16 cellular contexts compared by ENCODE assay signal in the genomic region with DNA sequence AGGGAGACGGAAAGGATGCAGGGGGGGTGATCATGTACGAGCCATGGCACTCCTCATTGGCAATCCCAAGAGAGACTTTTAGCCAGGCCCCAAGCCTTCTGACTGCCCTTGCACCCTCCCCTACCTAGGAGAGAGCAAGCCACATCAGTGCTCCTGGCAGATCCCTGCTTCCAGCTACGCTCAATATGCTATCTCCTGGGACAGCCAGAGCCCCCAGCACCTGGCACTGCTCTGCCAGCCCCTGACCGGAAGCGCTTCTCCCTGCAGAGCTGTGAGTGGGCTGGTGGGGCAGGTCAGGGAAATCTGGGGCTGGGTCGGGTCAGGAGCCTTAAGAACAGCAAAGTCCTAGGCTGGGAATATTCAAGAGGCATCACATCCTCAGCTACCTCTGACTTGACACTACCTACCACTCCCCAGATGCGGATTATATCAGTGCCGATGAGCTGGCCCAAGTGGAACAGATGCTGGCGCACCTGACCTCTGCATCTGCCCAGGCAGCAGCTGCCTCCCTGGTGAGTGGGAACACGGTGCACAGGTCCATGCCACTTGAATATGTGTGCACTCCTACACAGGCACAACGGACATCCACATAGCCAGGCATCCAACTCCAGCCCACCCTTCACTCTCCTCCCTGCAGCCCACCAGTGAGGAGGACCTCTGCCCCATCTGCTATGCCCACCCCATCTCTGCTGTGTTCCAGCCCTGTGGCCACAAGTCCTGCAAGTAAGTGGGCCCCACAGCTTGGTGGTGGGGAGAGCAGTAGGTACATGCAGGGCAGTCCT. TPM values are rescaled to one million over a fixed set of nuclear protein-coding genes. Genes with fewer than 3 reads are reported as not detected.
DNase-seq lines count a peak whose midpoint lies in the region; ATAC-seq and TF ChIP-seq lines count a peak whose summit lies in the region.
"Had no signal": no experiment of that assay in that cellular context is flagged by ENCODE, and none has a peak within 500 bp of the region (broad histone marks: within the 10 kb centered on the region; RNA-seq: fewer than 3 reads in every experiment).

No MANE protein-coding gene starts in this region.

- TF ChIP-seq CTCF in MCF 10A (IDR thresholded peaks at IDR 0.05; ENCODE audit: unreplicated experiment) (no peak), mammary epithelial cell (conservative IDR thresholded peaks at IDR 0.05 in 1 of 2, IDR thresholded peaks at IDR 0.05 in 1 of 2; ENCODE audit: extremely low read depth in 1 of 2, insufficient read depth in 1 of 2, low read depth in 1 of 2, low read length in 2 of 2) (no peak), activated B cell treated with CpG ODN at 0.5 μM for 24 hours (IDR thresholded peaks at IDR 0.05) (no peak), type B pancreatic cell (conservative IDR thresholded peaks at IDR 0.05) (no peak), foreskin keratinocyte (conservative IDR thresholded peaks at IDR 0.05) (no peak)

- H3K4me3 ChIP-seq in mammary epithelial cell (replicated peaks in 1 of 3; ENCODE audit: insufficient read depth in 1 of 3, low read depth in 2 of 3, low read length in 3 of 3): no peak overlapping the region

- H3K9me3 ChIP-seq in mammary epithelial cell (replicated peaks; ENCODE audit: insufficient read depth, low read length): no peaks in the 10 kb centered on the region

- no peak overlapping the region for H3K9ac ChIP-seq in mammary epithelial cell (ENCODE audit: insufficient read depth, low read length)
- H3K9ac ChIP-seq: parathyroid adenoma had no signal

- H3K27ac ChIP-seq in mammary epithelial cell (ENCODE audit: insufficient read depth, low read depth, low read length) (no peak overlapping the region), foreskin keratinocyte (no peak overlapping the region)
- H3K27ac ChIP-seq: parathyroid adenoma had no signal

- POLR2A ChIA-PET in MCF 10A (lab: Yijun Ruan, JAX) (interaction anchor here (0.6 to 0.9 kb wide), 2 partner anchors 12 to 119 kb away, joined by 3 to 4 read pairs; no protein-coding TSS in a partner anchor), activated B cell treated with CpG ODN at 0.5 μM for 24 hours (lab: Charles Lee) (interaction anchor here (1.0 to 1.9 kb wide), 3 partner anchors 65 to 181 kb away, joined by 3 to 10 read pairs (median 6); partner anchors contain the start of gene IP6K1)

- no peaks in the 10 kb centered on the region for H3K36me3 ChIP-seq in mammary epithelial cell (ENCODE audit: insufficient read depth, low read length)

- no peak for ATAC-seq in activated B cell treated with CpG ODN at 0.5 μM for 24 hours (ENCODE audit: low read depth)
- no peak for ATAC-seq in foreskin keratinocyte

- H3K36me3 Mint-ChIP-seq in MCF 10A (ENCODE audit: insufficient read depth, unreplicated experiment) (peaks cover 59% of the 10 kb centered on the region), activated B cell treated with CpG ODN at 0.5 μM for 24 hours (ENCODE audit: low read depth) (peaks cover 32% of the 10 kb centered on the region), type B pancreatic cell (peaks cover under 1% of the 10 kb centered on the region)

- no peaks in the 10 kb centered on the region for H3K27me3 ChIP-seq in mammary epithelial cell (ENCODE audit: insufficient read depth, low read length)
- peaks cover 4% of the 10 kb centered on the region for H3K27me3 ChIP-seq in foreskin keratinocyte

- H3K4me1 ChIP-seq in mammary epithelial cell (ENCODE audit: insufficient read depth, low read length): peaks cover 34% of the 10 kb centered on the region
- no peaks in the 10 kb centered on the region for H3K4me1 ChIP-seq in foreskin keratinocyte

- H3K27me3 Mint-ChIP-seq in MCF 10A (ENCODE audit: insufficient read depth, unreplicated experiment): no peaks in the 10 kb centered on the region
- no peaks in the 10 kb centered on the region for H3K27me3 Mint-ChIP-seq in activated B cell treated with CpG ODN at 0.5 μM for 24 hours
- H3K27me3 Mint-ChIP-seq in type B pancreatic cell: no peaks in the 10 kb centered on the region

- peaks cover 2% of the 10 kb centered on the region for H4K20me1 ChIP-seq in mammary epithelial cell (ENCODE audit: insufficient read depth, low read length)

- no peak overlapping the region for H2AFZ ChIP-seq in mammary epithelial cell (ENCODE audit: low read depth, low read length)
- H2AFZ ChIP-seq: GM23248, parathyroid adenoma had no signal

- in situ Hi-C loops in mammary epithelial cell (cut with MboI; ENCODE audit: low sequenced_read_pairs in 2 of 2): no loop called here

- no peak overlapping the region for H3K4me3 Mint-ChIP-seq in MCF 10A (ENCODE audit: unreplicated experiment)
- peak overlapping the region; percentile 84 for H3K4me3 Mint-ChIP-seq in activated B cell treated with CpG ODN at 0.5 μM for 24 hours
- H3K4me3 Mint-ChIP-seq in type B pancreatic cell: peak overlapping the region; percentile 85

- H3K79me2 ChIP-seq in mammary epithelial cell (ENCODE audit: insufficient read depth, low read length): peaks cover 22% of the 10 kb centered on the region
- H3K79me2 ChIP-seq: parathyroid adenoma had no signal

- no peaks in the 10 kb centered on the region for H3K9me3 Mint-ChIP-seq in MCF 10A (ENCODE audit: unreplicated experiment)
- no peaks in the 10 kb centered on the region for H3K9me3 Mint-ChIP-seq in activated B cell treated with CpG ODN at 0.5 μM for 24 hours
- H3K9me3 Mint-ChIP-seq in type B pancreatic cell: no peaks in the 10 kb centered on the region
- H3K9me3 Mint-ChIP-seq: T-helper 2 cell treated with Interferon-gamma antibody and Interleukin-4, amounts not matched to agents 5 μg/mL and 100 μg/mL, for 36 hours had no signal

- CTCF ChIA-PET in MCF 10A (lab: Yijun Ruan, JAX) (interaction anchor here (0.7 to 1.8 kb wide), 4 partner anchors 9 to 456 kb away, joined by 3 to 7 read pairs (median 5); partner anchors contain the start of gene CDHR4), mammary epithelial cell (lab: Charles Lee; ENCODE audit: low non-redundant PET) (interaction anchor here (0.6 kb wide), 1 partner anchor 10 kb away, joined by 3 read pairs; no protein-coding TSS in a partner anchor), activated B cell treated with CpG ODN at 0.5 μM for 24 hours (lab: Charles Lee) (interaction anchor here (1.7 kb wide), 2 partner anchors 119 to 181 kb away, joined by 4 to 8 read pairs; no protein-coding TSS in a partner anchor)

- no peak overlapping the region for H3K4me2 ChIP-seq in mammary epithelial cell (ENCODE audit: insufficient read depth, low read depth, low read length)

- H3K27ac Mint-ChIP-seq in MCF 10A (ENCODE audit: low read depth, unreplicated experiment) (peak overlapping the region; percentile 19), activated B cell treated with CpG ODN at 0.5 μM for 24 hours (peak overlapping the region; percentile 83), type B pancreatic cell (peak overlapping the region; percentile 55)

- BruUV-seq in MCF 10A (replicated peaks; lab: Mats Ljungman, UMichigan) (no TSS peak), mammary epithelial cell (replicated peaks; lab: Mats Ljungman, UMichigan) (no TSS peak)

- H3K4me1 Mint-ChIP-seq in MCF 10A (ENCODE audit: insufficient read depth, unreplicated experiment): peaks cover 18% of the 10 kb centered on the region
- H3K4me1 Mint-ChIP-seq in activated B cell treated with CpG ODN at 0.5 μM for 24 hours: peaks cover 45% of the 10 kb centered on the region
- peaks cover 13% of the 10 kb centered on the region for H3K4me1 Mint-ChIP-seq in type B pancreatic cell (ENCODE audit: unreplicated experiment)

- dilution Hi-C loops in mammary epithelial cell (cut with HindIII; ENCODE audit: low sequenced_read_pairs): no loop called here

- WGBS in mammary epithelial cell (ENCODE audit: low coverage, missing lambda C conversion rate): 81% methylated on average over 4 of the region's 11 CpGs

- DNase-seq in MCF 10A (ENCODE audit: unreplicated experiment) (no peak), mammary epithelial cell (no peak), activated B cell treated with CpG ODN at 0.5 μM for 24 hours (no peak), mesenteric fat pad (ENCODE audit: low spot score) (peak; percentile 77), type B pancreatic cell (ENCODE audit: extremely low spot score, unreplicated experiment) (no peak), activated gamma-delta T cell treated with Interleukin-2 at 50 U/mL for 16 hours (no peak), foreskin keratinocyte (no peak), GM19238 (ENCODE audit: insufficient read length, low spot score) (no peak)
- DNase-seq: activated T-cell treated with anti-CD3 and anti-CD28 coated beads for 4 hours; AML-193; GM23248; kidney glomerular epithelial cell; NCI-H1436 treated with DMSO at 0.1 percent for 48 hours; stimulated activated CD4-positive, alpha-beta T cell treated with anti-CD3 and anti-CD28 coated beads, Interleukin-4, amount 100 ng/mL, for 24 hours had no signal

- intact Hi-C loops in MCF 10A (cut with micrococcal nuclease) (loop anchor here (5.0 kb wide), 2 partner anchors 117 to 182 kb away; partner anchors contain the start of gene MST1R), mammary epithelial cell (cut with micrococcal nuclease) (loop anchor here (5.0 kb wide), 1 partner anchor 187 kb away; no protein-coding TSS in a partner anchor), activated B cell treated with CpG ODN at 0.5 μM for 24 hours (cut with micrococcal nuclease) (loop anchor here (5.0 kb wide), 1 partner anchor 1952 kb away; the partner anchor contains the start of gene TEX264)

RNA-seq across cellular contexts. Expression of gene AMIGO3, which starts 1.1 kb away (rescaled TPM):
- total RNA-seq in MCF 10A (2022): 0.79 TPM in 1 of 2 replicates, not detected in the other
- total RNA-seq in mammary epithelial cell: under 1 TPM in 1 of 2 donors, not detected in 1; 0.50 TPM
- polyA plus RNA-seq in mammary epithelial cell: not detected
- polyA minus RNA-seq in mammary epithelial cell: 2.1 TPM
- total RNA-seq in activated B cell treated with CpG ODN at 0.5 μM for 24 hours: not detected in 2 replicates
- total RNA-seq in mesenteric fat pad: not detected
- 0.36 TPM in 1 of 2 replicates, not detected in the other for total RNA-seq in type B pancreatic cell (ENCODE audit: low replicate concordance)
- total RNA-seq in foreskin keratinocyte: not detected in 2 replicates
- 0.32 and 0.34 TPM in 2 replicates for polyA plus RNA-seq in foreskin keratinocyte
- total RNA-seq: GM23248 had no signal

RNA-seq across cellular contexts. Expression of gene GMPPB, which starts 3.2 kb away (rescaled TPM):
- total RNA-seq in MCF 10A (2022): 84.3 and 88.1 TPM in 2 replicates
- total RNA-seq in mammary epithelial cell: 10 to 100 TPM; 19.2 to 38.4 TPM
- 40.7 TPM for polyA plus RNA-seq in mammary epithelial cell
- polyA minus RNA-seq in mammary epithelial cell: 48.7 TPM
- 39.9 and 40.7 TPM in 2 replicates for total RNA-seq in activated B cell treated with CpG ODN at 0.5 μM for 24 hours
- total RNA-seq in mesenteric fat pad: 45.4 TPM
- 41.9 and 50.4 TPM in 2 replicates for total RNA-seq in type B pancreatic cell (ENCODE audit: low replicate concordance)
- 41.4 and 44.5 TPM in 2 replicates for total RNA-seq in foreskin keratinocyte
- 54.8 and 57.5 TPM in 2 replicates for polyA plus RNA-seq in foreskin keratinocyte

RNA-seq across cellular contexts. Expression of gene RNF123, which starts 31.2 kb away (rescaled TPM):
- total RNA-seq in MCF 10A (2022) (47.8 and 48.6 TPM in 2 replicates), mammary epithelial cell (10 to 100 TPM; 27.7 to 41.5 TPM), activated B cell treated with CpG ODN at 0.5 μM for 24 hours (35.1 and 51.4 TPM in 2 replicates), mesenteric fat pad (42.1 TPM), type B pancreatic cell (ENCODE audit: low replicate concordance) (47.2 and 49.9 TPM in 2 replicates), foreskin keratinocyte (19.2 and 22.8 TPM in 2 replicates)
- polyA plus RNA-seq in mammary epithelial cell (34.0 TPM), foreskin keratinocyte (19.0 and 20.8 TPM in 2 replicates)
- polyA minus RNA-seq in mammary epithelial cell: 54.0 TPM

RNA-seq across cellular contexts. Expression of gene MST1, which starts 31.3 kb away (rescaled TPM):
- total RNA-seq in MCF 10A (2022) (16.3 and 18.2 TPM in 2 replicates), mammary epithelial cell (10 to 100 TPM in 1 of 2 donors, 1 to 10 TPM in 1; 8.3 to 13.6 TPM), activated B cell treated with CpG ODN at 0.5 μM for 24 hours (4.7 and 8.0 TPM in 2 replicates), mesenteric fat pad (5.7 TPM), type B pancreatic cell (ENCODE audit: low replicate concordance) (25.7 and 50.7 TPM in 2 replicates), foreskin keratinocyte (5.6 and 7.5 TPM in 2 replicates)
- polyA plus RNA-seq in mammary epithelial cell (5.5 TPM), foreskin keratinocyte (6.0 and 6.1 TPM in 2 replicates)
- not detected for polyA minus RNA-seq in mammary epithelial cell

RNA-seq across cellular contexts. Expression of gene APEH, which starts 46.4 kb away (rescaled TPM):
- 95.8 and 127 TPM in 2 replicates for total RNA-seq in MCF 10A (2022)
- total RNA-seq in mammary epithelial cell: 100 to 1,000 TPM; 130 to 183 TPM
- 188 TPM for polyA plus RNA-seq in mammary epithelial cell
- 270 TPM for polyA minus RNA-seq in mammary epithelial cell
- total RNA-seq in activated B cell treated with CpG ODN at 0.5 μM for 24 hours: 109 and 113 TPM in 2 replicates
- total RNA-seq in mesenteric fat pad: 51.1 TPM
- 141 and 145 TPM in 2 replicates for total RNA-seq in type B pancreatic cell (ENCODE audit: low replicate concordance)
- total RNA-seq in foreskin keratinocyte: 158 and 176 TPM in 2 replicates
- 130 and 144 TPM in 2 replicates for polyA plus RNA-seq in foreskin keratinocyte

Comparison
In these comparisons a context has a peak if more than half of its experiments do, and no peak if none do; other contexts are left out.
1. H3K27ac Mint-ChIP-seq: peak in every context shown above with its lines; median percentile 83 in activated B cell treated with CpG ODN at 0.5 μM for 24 hours; 55 in type B pancreatic cell; 19 in MCF 10A.